22 cellular contexts compared by ENCODE assay signal in the genomic region with DNA sequence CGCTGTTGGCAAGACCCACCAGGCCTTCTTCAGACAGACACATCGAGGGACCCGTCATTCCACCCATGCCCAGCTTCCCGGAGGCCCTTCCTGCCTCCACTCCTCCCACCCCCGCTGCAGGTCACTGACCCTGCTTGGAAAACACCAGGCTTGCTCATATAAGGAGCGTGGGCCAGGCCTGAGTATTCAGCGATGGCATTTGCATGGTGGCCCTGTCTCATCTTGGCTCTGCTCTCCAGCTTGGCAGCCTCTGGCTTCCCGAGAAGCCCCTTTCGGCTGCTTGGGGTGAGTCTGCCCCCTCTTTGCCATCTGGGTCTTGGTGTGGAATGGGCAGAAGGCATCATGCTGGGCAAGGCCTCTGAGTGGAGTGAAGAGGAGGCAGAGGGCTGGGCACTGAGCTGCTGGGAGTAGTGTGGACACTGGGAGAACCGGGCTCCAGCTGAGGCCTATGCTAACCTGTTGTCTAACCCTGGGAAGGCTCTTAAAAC. TPM values are rescaled to one million over a fixed set of nuclear protein-coding genes. Genes with fewer than 3 reads are reported as not detected.
DNase-seq lines count a peak whose midpoint lies in the region; ATAC-seq and TF ChIP-seq lines count a peak whose summit lies in the region.
"Had no signal": no experiment of that assay in that cellular context is flagged by ENCODE, and none has a peak within 500 bp of the region (broad histone marks: within the 10 kb centered on the region; RNA-seq: fewer than 3 reads in every experiment).

A gene with protein sequence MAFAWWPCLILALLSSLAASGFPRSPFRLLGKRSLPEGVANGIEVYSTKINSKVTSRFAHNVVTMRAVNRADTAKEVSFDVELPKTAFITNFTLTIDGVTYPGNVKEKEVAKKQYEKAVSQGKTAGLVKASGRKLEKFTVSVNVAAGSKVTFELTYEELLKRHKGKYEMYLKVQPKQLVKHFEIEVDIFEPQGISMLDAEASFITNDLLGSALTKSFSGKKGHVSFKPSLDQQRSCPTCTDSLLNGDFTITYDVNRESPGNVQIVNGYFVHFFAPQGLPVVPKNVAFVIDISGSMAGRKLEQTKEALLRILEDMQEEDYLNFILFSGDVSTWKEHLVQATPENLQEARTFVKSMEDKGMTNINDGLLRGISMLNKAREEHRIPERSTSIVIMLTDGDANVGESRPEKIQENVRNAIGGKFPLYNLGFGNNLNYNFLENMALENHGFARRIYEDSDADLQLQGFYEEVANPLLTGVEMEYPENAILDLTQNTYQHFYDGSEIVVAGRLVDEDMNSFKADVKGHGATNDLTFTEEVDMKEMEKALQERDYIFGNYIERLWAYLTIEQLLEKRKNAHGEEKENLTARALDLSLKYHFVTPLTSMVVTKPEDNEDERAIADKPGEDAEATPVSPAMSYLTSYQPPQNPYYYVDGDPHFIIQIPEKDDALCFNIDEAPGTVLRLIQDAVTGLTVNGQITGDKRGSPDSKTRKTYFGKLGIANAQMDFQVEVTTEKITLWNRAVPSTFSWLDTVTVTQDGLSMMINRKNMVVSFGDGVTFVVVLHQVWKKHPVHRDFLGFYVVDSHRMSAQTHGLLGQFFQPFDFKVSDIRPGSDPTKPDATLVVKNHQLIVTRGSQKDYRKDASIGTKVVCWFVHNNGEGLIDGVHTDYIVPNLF (plus strand): TSS at position 185 of the 488 bp plus-strand sequence. CDS start 8 bp downstream, at position 193.

- peak within 1 kb of the TSS; percentile 30 for H3K27ac Mint-ChIP-seq in activated CD8-positive, alpha-beta T cell treated with anti-CD3 and anti-CD28 coated beads, Interleukin-2, amount 10 ng/mL, durations not matched to agents 7 days and 5 days
- no peak within 1 kb of the TSS for H3K27ac Mint-ChIP-seq in activated CD8-positive, alpha-beta T cell treated with anti-CD3 and anti-CD28 coated beads for 36 hours
- peak within 1 kb of the TSS; percentile 39 for H3K27ac Mint-ChIP-seq in glutamatergic neuron (ENCODE audit: unreplicated experiment)
- H3K27ac Mint-ChIP-seq in nephron progenitor cell, result peak within 1 kb of the TSS; percentile 92
- H3K27ac Mint-ChIP-seq: CD8-positive, alpha-beta T cell; GM23338 had no signal

- no peak within 1 kb of the TSS for H3K4me3 Mint-ChIP-seq in activated CD8-positive, alpha-beta T cell treated with anti-CD3 and anti-CD28 coated beads, Interleukin-2, amount 10 ng/mL, durations not matched to agents 7 days and 5 days
- H3K4me3 Mint-ChIP-seq in activated CD8-positive, alpha-beta T cell treated with anti-CD3 and anti-CD28 coated beads for 36 hours, result no peak within 1 kb of the TSS
- H3K4me3 Mint-ChIP-seq in glutamatergic neuron (ENCODE audit: unreplicated experiment) (no peak within 1 kb of the TSS), nephron progenitor cell (no peak within 1 kb of the TSS)
- H3K4me3 Mint-ChIP-seq: CD8-positive, alpha-beta T cell; GM23338 had no signal

- peaks cover 0 to 55% (median 38%) of the 10 kb centered on the region in 4 donors for H3K4me1 ChIP-seq in tibial artery
- H3K4me1 ChIP-seq: BE2C had no signal

- CTCF ChIA-PET in activated CD8-positive, alpha-beta T cell treated with anti-CD3 and anti-CD28 coated beads, Interleukin-2, amount 10 ng/mL, durations not matched to agents 7 days and 5 days (lab: Charles Lee), result no interaction called here
- CTCF ChIA-PET in activated CD8-positive, alpha-beta T cell treated with anti-CD3 and anti-CD28 coated beads for 36 hours (lab: Charles Lee), result interaction anchor here (1.1 kb wide), 1 partner anchor 22 kb away, joined by 4 read pairs; no protein-coding TSS in a partner anchor

- H3K36me3 ChIP-seq in tibial artery, result peaks cover 0 to 6% (median 0%) of the 10 kb centered on the region in 3 donors
- H3K36me3 ChIP-seq: BE2C had no signal

- H3K4me1 Mint-ChIP-seq in activated CD8-positive, alpha-beta T cell treated with anti-CD3 and anti-CD28 coated beads, Interleukin-2, amount 10 ng/mL, durations not matched to agents 7 days and 5 days (ENCODE audit: low read depth), result no peaks in the 10 kb centered on the region
- no peaks in the 10 kb centered on the region for H3K4me1 Mint-ChIP-seq in activated CD8-positive, alpha-beta T cell treated with anti-CD3 and anti-CD28 coated beads for 36 hours (ENCODE audit: low read depth)
- H3K4me1 Mint-ChIP-seq in glutamatergic neuron (ENCODE audit: low read depth, unreplicated experiment) (peaks cover 7% of the 10 kb centered on the region), nephron progenitor cell (peaks cover 43% of the 10 kb centered on the region)
- H3K4me1 Mint-ChIP-seq: GM23338 had no signal

- POLR2A ChIA-PET in activated CD8-positive, alpha-beta T cell treated with anti-CD3 and anti-CD28 coated beads, Interleukin-2, amount 10 ng/mL, durations not matched to agents 7 days and 5 days (lab: Charles Lee), result no interaction called here
- POLR2A ChIA-PET in activated CD8-positive, alpha-beta T cell treated with anti-CD3 and anti-CD28 coated beads for 36 hours (lab: Charles Lee), result interaction anchor here (0.6 kb wide), 1 partner anchor 57 kb away, joined by 3 read pairs; no protein-coding TSS in a partner anchor

- no peak for ATAC-seq in activated CD8-positive, alpha-beta T cell treated with anti-CD3 and anti-CD28 coated beads, Interleukin-2, amount 10 ng/mL, durations not matched to agents 7 days and 5 days
- ATAC-seq in activated CD8-positive, alpha-beta T cell treated with anti-CD3 and anti-CD28 coated beads for 36 hours, result no peak
- ATAC-seq in HG03039 (IDR thresholded peaks at IDR 0.05; ENCODE audit: unreplicated experiment), result no peak
- ATAC-seq: CD8-positive, alpha-beta T cell; GM12878; GM23338 had no signal

- DNase-seq in activated CD8-positive, alpha-beta T cell treated with anti-CD3 and anti-CD28 coated beads, Interleukin-2, amount 10 ng/mL, durations not matched to agents 7 days and 5 days, result no peak
- no peak for DNase-seq in activated CD8-positive, alpha-beta T cell treated with anti-CD3 and anti-CD28 coated beads for 36 hours
- no peak for DNase-seq in glutamatergic neuron
- DNase-seq in nephron progenitor cell, result peak; percentile 15
- DNase-seq in tibial artery, result peak; percentile 39 to 85
- no peak for DNase-seq in NCI-H2196 (lab: John Stamatoyannopoulos, UW; ENCODE audit: unreplicated experiment)
- DNase-seq in putamen (ENCODE audit: low spot score), result no peak
- DNase-seq: BE2C; CD8-positive, alpha-beta T cell; DND-41; GDM1; NCI-H1436; NCI-H2029 treated with DMSO at 0.1 percent for 48 hours; NCI-H510A; NCI-H82; PC-9 had no signal

- no peaks in the 10 kb centered on the region for H3K36me3 Mint-ChIP-seq in activated CD8-positive, alpha-beta T cell treated with anti-CD3 and anti-CD28 coated beads, Interleukin-2, amount 10 ng/mL, durations not matched to agents 7 days and 5 days (ENCODE audit: low read depth)
- H3K36me3 Mint-ChIP-seq in activated CD8-positive, alpha-beta T cell treated with anti-CD3 and anti-CD28 coated beads for 36 hours (ENCODE audit: low read depth), result no peaks in the 10 kb centered on the region
- H3K36me3 Mint-ChIP-seq in glutamatergic neuron (ENCODE audit: unreplicated experiment), result no peaks in the 10 kb centered on the region
- H3K36me3 Mint-ChIP-seq in nephron progenitor cell (ENCODE audit: low read depth), result no peaks in the 10 kb centered on the region
- H3K36me3 Mint-ChIP-seq: CD8-positive, alpha-beta T cell had no signal

- H3K27me3 ChIP-seq in tibial artery, result no peaks in the 10 kb centered on the region
- H3K27me3 ChIP-seq: BE2C had no signal

- no peak for TF ChIP-seq CTCF in activated CD8-positive, alpha-beta T cell treated with anti-CD3 and anti-CD28 coated beads for 36 hours (IDR thresholded peaks at IDR 0.05)
- TF ChIP-seq CTCF in glutamatergic neuron (IDR thresholded peaks at IDR 0.05; ENCODE audit: partially characterized antibody, unreplicated experiment), result no peak
- no peak for TF ChIP-seq CTCF in nephron progenitor cell (IDR thresholded peaks at IDR 0.05)
- no peak for TF ChIP-seq CTCF in tibial artery (IDR thresholded peaks at IDR 0.05)

- peak within 1 kb of the TSS; percentile 83 to 88 for H3K27ac ChIP-seq in tibial artery
- H3K27ac ChIP-seq: 22Rv1, KMS-11, PC-9 had no signal

- H3K27me3 Mint-ChIP-seq in activated CD8-positive, alpha-beta T cell treated with anti-CD3 and anti-CD28 coated beads, Interleukin-2, amount 10 ng/mL, durations not matched to agents 7 days and 5 days (ENCODE audit: low read depth), result no peaks in the 10 kb centered on the region
- H3K27me3 Mint-ChIP-seq in activated CD8-positive, alpha-beta T cell treated with anti-CD3 and anti-CD28 coated beads for 36 hours, result no peaks in the 10 kb centered on the region
- peaks cover 5% of the 10 kb centered on the region for H3K27me3 Mint-ChIP-seq in glutamatergic neuron (ENCODE audit: unreplicated experiment)
- peaks cover 13% of the 10 kb centered on the region for H3K27me3 Mint-ChIP-seq in nephron progenitor cell (ENCODE audit: low read depth, poor library complexity)

- no peaks in the 10 kb centered on the region for H3K9me3 ChIP-seq in tibial artery
- H3K9me3 ChIP-seq: BE2C had no signal

- peak within 1 kb of the TSS; percentile 27 to 35 for H3K4me3 ChIP-seq in tibial artery
- H3K4me3 ChIP-seq: GM12878, GM23338, PC-9 had no signal

- H3K9me3 Mint-ChIP-seq in activated CD8-positive, alpha-beta T cell treated with anti-CD3 and anti-CD28 coated beads, Interleukin-2, amount 10 ng/mL, durations not matched to agents 7 days and 5 days (ENCODE audit: insufficient read depth), result no peaks in the 10 kb centered on the region
- H3K9me3 Mint-ChIP-seq in activated CD8-positive, alpha-beta T cell treated with anti-CD3 and anti-CD28 coated beads for 36 hours, result no peaks in the 10 kb centered on the region
- H3K9me3 Mint-ChIP-seq in glutamatergic neuron (ENCODE audit: unreplicated experiment) (peaks cover 8% of the 10 kb centered on the region), nephron progenitor cell (no peaks in the 10 kb centered on the region)
- H3K9me3 Mint-ChIP-seq: CD8-positive, alpha-beta T cell; GM23338 had no signal

- intact Hi-C loops in activated CD8-positive, alpha-beta T cell treated with anti-CD3 and anti-CD28 coated beads for 36 hours (cut with micrococcal nuclease), result no loop called here
- intact Hi-C loops in tibial artery (cut with DNase I; ENCODE audit: low total_unique reads), result no loop called here

RNA-seq across cellular contexts. Expression of the gene that starts here (rescaled TPM):
- not detected for total RNA-seq in activated CD8-positive, alpha-beta T cell treated with anti-CD3 and anti-CD28 coated beads, Interleukin-2, amount 10 ng/mL, durations not matched to agents 7 days and 5 days
- not detected for total RNA-seq in activated CD8-positive, alpha-beta T cell treated with anti-CD3 and anti-CD28 coated beads for 36 hours
- total RNA-seq in glutamatergic neuron (ENCODE audit: unreplicated experiment), result not detected
- total RNA-seq: CD8-positive, alpha-beta T cell; GM23338; M059J; PC-9 had no signal

Comparison
In these comparisons a context has a peak if more than half of its experiments do, and no peak if none do; other contexts are left out.
1. DNase-seq: peak in nephron progenitor cell (single experiment) and tibial artery (2 of 2); none in activated CD8-positive, alpha-beta T cell treated with anti-CD3 and anti-CD28 coated beads, Interleukin-2, amount 10 ng/mL, durations not matched to agents 7 days and 5 days (single experiment), activated CD8-positive, alpha-beta T cell treated with anti-CD3 and anti-CD28 coated beads for 36 hours (single experiment), glutamatergic neuron (single experiment), NCI-H2196 (single experiment) and putamen (single experiment).